In the genomic region with DNA sequence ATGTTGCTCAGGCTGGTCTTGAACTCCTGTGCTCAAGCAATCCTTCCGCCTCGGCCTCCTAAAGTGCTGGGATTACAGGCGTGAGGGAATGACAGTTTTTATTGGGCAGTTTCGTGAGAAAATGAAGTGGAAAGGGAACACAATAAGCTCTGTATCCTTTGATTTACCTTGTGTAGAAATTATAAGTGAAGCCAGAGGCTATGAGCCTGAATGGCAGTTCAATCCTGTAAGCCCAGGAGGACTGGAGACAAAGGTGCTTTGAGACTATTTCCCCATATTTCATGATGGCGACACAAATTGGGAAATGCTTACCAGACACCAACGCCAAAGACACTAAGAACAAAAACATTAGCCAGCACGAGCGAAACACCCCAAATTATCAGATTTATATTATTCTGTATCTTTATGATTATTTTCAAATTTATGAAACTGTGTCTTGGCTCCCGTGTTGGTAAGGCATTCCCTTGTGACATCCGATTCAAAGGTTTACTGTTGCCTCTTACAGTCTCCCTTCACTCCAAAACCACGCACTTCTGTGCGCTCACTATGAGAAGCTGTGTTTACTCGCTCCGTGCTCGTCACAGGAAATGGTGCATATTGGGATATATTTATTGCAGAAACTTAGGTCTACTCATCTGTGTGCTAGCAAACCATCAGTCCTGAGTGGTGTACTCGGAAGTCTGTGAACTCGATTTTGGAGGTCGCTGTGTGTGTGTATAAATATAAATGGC, we compare ENCODE assay signal across 1 cellular context.
TF ChIP-seq lines count a peak whose summit lies in the region.

No MANE protein-coding gene starts in this region.

TF ChIP-seq in IMR-90, 13 proteins besides CTCF, POLR2A, EP300 and RAD21:
- TF ChIP-seq SMC3 (IDR thresholded peaks at IDR 0.05; ENCODE audit: low read depth, low read length), result no peak
